8 cellular contexts compared by ENCODE assay signal in genomic region chr3:186785517-186786018, GRCh38. TPM values are rescaled to one million over a fixed set of nuclear protein-coding genes. Genes with fewer than 3 reads are reported as not detected.
DNase-seq lines count a peak whose midpoint lies in the region; ATAC-seq and TF ChIP-seq lines count a peak whose summit lies in the region.

No MANE protein-coding gene starts in this region.

- DNase-seq in activated T-cell treated with anti-CD3 and anti-CD28 coated beads, Interleukin-2, amount 50 U/mL, for 4 hours = no peak
- DNase-seq in activated T-cell treated with anti-CD3 and anti-CD28 coated beads for 4 hours = no peak
- no peak for DNase-seq in transverse colon
- no peak for DNase-seq in left colon
- no peak for DNase-seq in NCI-H187 treated with DMSO at 0.1 percent for 48 hours (lab: John Stamatoyannopoulos, UW)

- H3K9me3 ChIP-seq in liver (ENCODE audit: control insufficient read depth in 4 of 4, low read length in 3 of 4) (no peaks in the 10 kb centered on the region), transverse colon (no peaks in the 10 kb centered on the region)

- no peak for ATAC-seq in activated T-cell treated with anti-CD3 and anti-CD28 coated beads, Interleukin-2, amount 50 U/mL, for 4 hours
- ATAC-seq in left colon = no peak
- ATAC-seq in HG02610 (IDR thresholded peaks at IDR 0.05; ENCODE audit: unreplicated experiment) = no peak

- peak overlapping the region; percentile 99 for H3K4me3 Mint-ChIP-seq in activated T-cell treated with anti-CD3 and anti-CD28 coated beads, Interleukin-2, amount 50 U/mL, for 4 hours

- intact Hi-C loops in transverse colon (cut with DNase I; ENCODE audit: low total_unique reads) (no loop called here), left colon (cut with DNase I, micrococcal nuclease) (no loop called here)

- peak overlapping the region; percentile 50 to 93 for H3K9ac ChIP-seq in liver (ENCODE audit: low read depth in 1 of 2, low read length in 2 of 2)

- peaks cover 65% of the 10 kb centered on the region for H3K36me3 Mint-ChIP-seq in activated T-cell treated with anti-CD3 and anti-CD28 coated beads, Interleukin-2, amount 50 U/mL, for 4 hours (ENCODE audit: insufficient read depth)

- H3K4me1 ChIP-seq in liver (ENCODE audit: control insufficient read depth in 4 of 4, insufficient read depth in 4 of 4, low read length in 3 of 4) = peaks cover 6 to 29% (median 26%) of the 10 kb centered on the region in 4 donors
- H3K4me1 ChIP-seq in transverse colon = peaks cover 14 to 48% (median 30%) of the 10 kb centered on the region in 4 donors

- peaks cover 5% of the 10 kb centered on the region for H3K27me3 Mint-ChIP-seq in activated T-cell treated with anti-CD3 and anti-CD28 coated beads, Interleukin-2, amount 50 U/mL, for 4 hours (ENCODE audit: low read depth)

- H3K27ac ChIP-seq in angular gyrus (ENCODE audit: low read depth, low read length) (peak overlapping the region; percentile 14), liver (ENCODE audit: low read depth in 1 of 2, low read length in 2 of 2) (no peak overlapping the region), transverse colon (peak overlapping the region; percentile 95 to 99 (median 99))

- no peak for TF ChIP-seq RAD21 in liver (IDR thresholded peaks at IDR 0.05)

- no peak for TF ChIP-seq CTCF in liver (IDR thresholded peaks at IDR 0.05; ENCODE audit: low read depth, low read length, missing input control)
- no peak for TF ChIP-seq CTCF in transverse colon (IDR thresholded peaks at IDR 0.05)

- in situ Hi-C loops in transverse colon (cut with MboI; ENCODE audit: low pct_ligation_motif_present in 1 of 4, low pct_unique_long_range_greater_than_20kb in 1 of 4, low sequenced_read_pairs in 3 of 4) = loop anchor here in 1 of 4 donors (10.0 to 25.0 kb wide), 2 partner anchors 673 to 861 kb away; partner anchors contain the start of gene ETV5

- no peak for TF ChIP-seq POLR2A in transverse colon (IDR thresholded peaks at IDR 0.05)

- H3K36me3 ChIP-seq in liver (ENCODE audit: control insufficient read depth in 4 of 4, insufficient read depth in 3 of 4, low read depth in 1 of 4, low read length in 3 of 4) (peaks cover 13 to 53% (median 52%) of the 10 kb centered on the region in 4 donors), transverse colon (peaks cover 0 to 48% (median 22%) of the 10 kb centered on the region in 4 donors)

- WGBS in liver = 34% methylated on average over 7 of the region's 7 CpGs
- 11 to 47% methylated on average over 3 to 7 of the region's 7 CpGs for WGBS in transverse colon (ENCODE audit: low coverage in 1 of 2), 2 donors

- H3K9me3 Mint-ChIP-seq in activated T-cell treated with anti-CD3 and anti-CD28 coated beads, Interleukin-2, amount 50 U/mL, for 4 hours = no peaks in the 10 kb centered on the region

- no peak for TF ChIP-seq EP300 in transverse colon (IDR thresholded peaks at IDR 0.05; ENCODE audit: low read depth)

- H3K4me3 ChIP-seq in liver (ENCODE audit: low read depth in 1 of 3, low read length in 3 of 3) (peak overlapping the region; percentile 87 to 99 (median 89)), transverse colon (peak overlapping the region in 3 of 4 donors; percentile 77 to 87 (median 82))

- peaks cover 41% of the 10 kb centered on the region for H3K4me1 Mint-ChIP-seq in activated T-cell treated with anti-CD3 and anti-CD28 coated beads, Interleukin-2, amount 50 U/mL, for 4 hours (ENCODE audit: low read depth)

- H3K27me3 ChIP-seq in liver (ENCODE audit: control insufficient read depth in 4 of 4, insufficient read depth in 4 of 4, low read length in 3 of 4) (no peaks in the 10 kb centered on the region), transverse colon (no peaks in the 10 kb centered on the region)

TF ChIP-seq in liver, 16 proteins besides CTCF, POLR2A, EP300 and RAD21:
- TF ChIP-seq NR2F2 (IDR thresholded peaks at IDR 0.05) (no peak), SP1 (IDR thresholded peaks at IDR 0.05) (no peak), EGR1 (IDR thresholded peaks at IDR 0.05; ENCODE audit: low read depth in 2 of 2) (no peak), ATF3 (IDR thresholded peaks at IDR 0.05) (no peak), YY1 (IDR thresholded peaks at IDR 0.05) (no peak), HNF4G (IDR thresholded peaks at IDR 0.05) (no peak), FOXA1 (IDR thresholded peaks at IDR 0.05) (no peak), GABPA (IDR thresholded peaks at IDR 0.05 in 1 of 2, conservative IDR thresholded peaks at IDR 0.05 in 1 of 2) (no peak), JUND (IDR thresholded peaks at IDR 0.05) (no peak), MAX (IDR thresholded peaks at IDR 0.05) (no peak), HNF4A (conservative IDR thresholded peaks at IDR 0.05) (no peak), RXRA (IDR thresholded peaks at IDR 0.05) (no peak), ZBTB33 (IDR thresholded peaks at IDR 0.05) (no peak), FOXA2 (IDR thresholded peaks at IDR 0.05) (no peak), TAF1 (conservative IDR thresholded peaks at IDR 0.05) (no peak), REST (IDR thresholded peaks at IDR 0.05) (no peak)

RNA-seq across cellular contexts. Expression of gene EIF4A2, which starts 2.2 kb away (rescaled TPM):
- 100 to 1,000 TPM; 665 to 738 (median 720) TPM for total RNA-seq in activated T-cell treated with anti-CD3 and anti-CD28 coated beads, Interleukin-2, amount 50 U/mL, for 4 hours
- total RNA-seq in liver (100 to 1,000 TPM; 255 to 373 TPM), transverse colon (100 to 1,000 TPM; 146 to 550 (median 353) TPM), left colon (100 to 1,000 TPM; 214 to 343 TPM)
- 10 to 100 TPM; 81.4 to 89.9 TPM for polyA plus RNA-seq in liver

RNA-seq across cellular contexts. Expression of gene RFC4, which starts 20.7 kb away (rescaled TPM):
- total RNA-seq in activated T-cell treated with anti-CD3 and anti-CD28 coated beads, Interleukin-2, amount 50 U/mL, for 4 hours = 10 to 100 TPM; 91.0 to 92.4 (median 92.2) TPM
- total RNA-seq in liver (10 to 100 TPM in 1 of 2 donors, 1 to 10 TPM in 1; 6.4 to 27.3 TPM), transverse colon (100 to 1,000 TPM in 1 of 4 donors, 10 to 100 TPM in 1, 1 to 10 TPM in 1, not detected in 1; 7.2 to 226 (median 10.5) TPM), left colon (1 to 10 TPM; 6.6 to 7.8 TPM)
- 1 to 10 TPM; 4.6 to 6.2 TPM for polyA plus RNA-seq in liver

RNA-seq across cellular contexts. Expression of gene ADIPOQ, which starts 56.9 kb away (rescaled TPM):
- total RNA-seq in activated T-cell treated with anti-CD3 and anti-CD28 coated beads, Interleukin-2, amount 50 U/mL, for 4 hours = not detected
- total RNA-seq in liver (not detected), transverse colon (10 to 100 TPM in 1 of 4 donors, 1 to 10 TPM in 2, not detected in 1; 4.6 to 11.7 (median 7.5) TPM), left colon (1 to 10 TPM in 1 of 2 donors, under 1 TPM in 1; 0.15 to 3.1 TPM)
- polyA plus RNA-seq in liver = under 1 TPM in 1 of 2 donors, not detected in 1; 0.02 TPM

Comparison
In these comparisons a context has a peak if more than half of its experiments do, and no peak if none do; other contexts are left out.
1. H3K27ac ChIP-seq: peak in angular gyrus (single experiment) and transverse colon (4 of 4); none in liver (0 of 2).